In the genomic region with DNA sequence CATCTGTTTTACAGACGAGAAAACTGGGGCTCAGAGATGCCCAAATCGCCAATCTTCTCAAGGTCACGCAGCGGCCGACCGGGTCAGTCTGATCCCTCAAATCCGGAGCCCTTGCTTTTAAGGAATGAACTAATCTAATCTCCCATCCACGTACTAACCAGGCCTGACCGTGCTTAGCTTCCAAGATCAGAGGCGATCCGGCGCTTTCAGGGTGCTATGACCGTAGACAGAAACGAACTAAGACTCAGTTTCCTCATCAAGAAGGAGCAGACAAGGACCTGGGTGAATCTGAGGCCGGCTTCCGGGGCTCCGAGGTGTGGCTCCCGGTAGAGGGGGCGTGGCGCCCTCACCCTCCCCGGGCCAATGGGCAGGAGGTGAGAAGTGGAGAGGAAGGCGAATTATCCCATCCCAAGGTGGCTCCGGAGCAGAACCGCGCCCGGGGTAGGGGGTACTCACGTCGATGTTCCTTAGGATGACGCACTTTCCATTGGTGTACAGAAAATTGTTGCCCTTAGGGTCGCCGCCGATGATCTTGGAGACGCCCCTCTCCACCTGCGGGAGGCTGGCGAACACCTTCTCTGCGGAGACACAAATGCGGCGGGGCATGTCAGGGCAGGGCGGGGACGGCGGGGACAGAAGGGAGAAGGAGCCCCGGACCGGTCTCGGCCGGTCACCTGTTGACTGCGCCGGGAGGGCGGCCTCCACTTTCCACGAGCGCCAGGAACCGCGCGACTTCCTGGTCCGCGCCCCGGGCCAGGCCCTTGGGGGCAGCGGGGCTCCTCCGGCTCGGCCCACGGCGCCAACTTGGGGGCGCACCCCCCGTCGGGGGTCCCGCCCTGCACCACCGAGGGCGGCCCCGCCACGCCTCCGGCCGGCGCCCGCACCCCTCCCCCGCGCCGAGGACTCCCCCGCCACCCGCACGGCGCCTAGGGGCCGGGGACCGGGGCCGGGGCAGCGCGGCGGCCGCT, we compare ENCODE assay signal across 8 cellular contexts. TPM values are rescaled to one million over a fixed set of nuclear protein-coding genes. Genes with fewer than 3 reads are reported as not detected.
A peak's percentile ranks its signal among the peaks of the same experiment; 100 is the strongest.
DNase-seq lines count a peak whose midpoint lies in the region; ATAC-seq and TF ChIP-seq lines count a peak whose summit lies in the region.

No MANE protein-coding gene starts in this region.

- peaks cover 47% of the 10 kb centered on the region for H3K36me3 Mint-ChIP-seq in brain

- peaks cover 72% of the 10 kb centered on the region for H3K4me1 ChIP-seq in DND-41 (ENCODE audit: insufficient read depth, low read length)

- no peaks in the 10 kb centered on the region for H3K27me3 ChIP-seq in DND-41 (ENCODE audit: insufficient read depth, low read length, poor library complexity)
- H3K27me3 ChIP-seq in kidney epithelial cell (ENCODE audit: control insufficient read depth, insufficient read depth, low read length) = no peaks in the 10 kb centered on the region

- H4K20me1 ChIP-seq in DND-41 (ENCODE audit: insufficient read depth, low read length) = peaks cover 52% of the 10 kb centered on the region

- H3K36me3 ChIP-seq in DND-41 (ENCODE audit: insufficient read depth, low read length) (peaks cover 52% of the 10 kb centered on the region), kidney epithelial cell (ENCODE audit: control insufficient read depth, insufficient read depth, low read length) (peaks cover 2% of the 10 kb centered on the region)

- ATAC-seq in DND-41 (ENCODE audit: insufficient read depth, low read depth) = peak; percentile 52
- ATAC-seq in GM21381 (IDR thresholded peaks at IDR 0.05; ENCODE audit: unreplicated experiment) = peak; percentile 40

- H3K4me3 ChIP-seq in DND-41 (ENCODE audit: low read depth in 1 of 2, low read length in 2 of 2) (peak overlapping the region; percentile 59 to 88; a peak in 3 of 4 replicates), kidney epithelial cell (ENCODE audit: low read depth, low read length) (peak overlapping the region; percentile 83)

- H3K27ac ChIP-seq in DND-41 (ENCODE audit: low read length) = peak overlapping the region; percentile 88

- peak overlapping the region; percentile 55; the same call in 1 of the 2 replicates for H2AFZ ChIP-seq in DND-41 (ENCODE audit: low read depth, low read length)

- peak overlapping the region; percentile 82 for H3K4me2 ChIP-seq in DND-41 (ENCODE audit: insufficient read depth, low read length)

- peak; percentile 74 for DNase-seq in DND-41
- peak; percentile 63 for DNase-seq in HPDE6-E6E7 (ENCODE audit: extremely low spot score)
- peak; percentile 68 for DNase-seq in T-helper 22 cell (ENCODE audit: low read depth)
- DNase-seq in kidney epithelial cell (ENCODE audit: low read depth) = no peak
- DNase-seq in stimulated activated CD4-positive, alpha-beta T cell treated with anti-CD3 and anti-CD28 coated beads, Interleukin-2, amount 100 ng/mL, for 48 hours = peak; percentile 64 to 67
- DNase-seq in NCI-H1694 (lab: John Stamatoyannopoulos, UW) = no peak

- peaks cover 77% of the 10 kb centered on the region for H3K4me1 Mint-ChIP-seq in brain

- TF ChIP-seq CTCF in DND-41 (IDR thresholded peaks at IDR 0.05; ENCODE audit: borderline replicate concordance, extremely low read depth, low read length, poor library complexity, severe bottlenecking) = no peak
- TF ChIP-seq CTCF in brain (conservative IDR thresholded peaks at IDR 0.05) = no peak
- no peak for TF ChIP-seq CTCF in kidney epithelial cell (IDR thresholded peaks at IDR 0.05; ENCODE audit: insufficient read depth, low read length, poor library complexity, severe bottlenecking)

- H3K9me3 Mint-ChIP-seq in brain = no peaks in the 10 kb centered on the region

- peak overlapping the region; percentile 53 to 88 (median 86) for H3K27ac Mint-ChIP-seq in brain

- peak overlapping the region; percentile 90 to 96 (median 93) for H3K4me3 Mint-ChIP-seq in brain

- H3K9me3 ChIP-seq in DND-41 (ENCODE audit: insufficient read depth, low read length, severe bottlenecking) = no peaks in the 10 kb centered on the region

- peaks cover 58% of the 10 kb centered on the region for H3K79me2 ChIP-seq in DND-41 (ENCODE audit: insufficient read depth, low read length)

- peaks cover 18% of the 10 kb centered on the region for H3K27me3 Mint-ChIP-seq in brain

- peak overlapping the region; percentile 63 for H3K9ac ChIP-seq in DND-41 (ENCODE audit: low read depth, low read length)

RNA-seq across cellular contexts. Expression of a gene that starts 0.7 kb away (rescaled TPM):
- 207 TPM for polyA plus RNA-seq in brain (ENCODE audit: insufficient read depth, low read depth, low replicate concordance)
- 370 and 385 TPM in 2 replicates for total RNA-seq in kidney epithelial cell

Comparison
In these comparisons a context has a peak if more than half of its experiments do, and no peak if none do; other contexts are left out.
1. DNase-seq: peak in DND-41 (single experiment), HPDE6-E6E7 (single experiment), T-helper 22 cell (single experiment) and stimulated activated CD4-positive, alpha-beta T cell treated with anti-CD3 and anti-CD28 coated beads, Interleukin-2, amount 100 ng/mL, for 48 hours (2 of 2); none in kidney epithelial cell (single experiment) and NCI-H1694 (single experiment).